In genomic region chr11:47378011-47378835, GRCh38 we compare ENCODE assay signal across 9 cellular contexts. TPM values are rescaled to one million over a fixed set of nuclear protein-coding genes. Genes with fewer than 3 reads are reported as not detected.
A peak's percentile ranks its signal among the peaks of the same experiment; 100 is the strongest.
DNase-seq lines count a peak whose midpoint lies in the region; ATAC-seq and TF ChIP-seq lines count a peak whose summit lies in the region.
"Had no signal": no experiment of that assay in that cellular context is flagged by ENCODE, and none has a peak within 500 bp of the region (broad histone marks: within the 10 kb centered on the region; RNA-seq: fewer than 3 reads in every experiment).

Gene SPI1, minus strand, starts transcription at chr11:47378547. Its CDS starts 194 bp downstream, at chr11:47378353.

- intact Hi-C loops in lower leg skin (cut with DNase I; ENCODE audit: low total_unique reads), result no loop called here

- TF ChIP-seq POLR2A in lower leg skin (IDR thresholded peaks at IDR 0.05), result no peak

- TF ChIP-seq CTCF in lower leg skin (IDR thresholded peaks at IDR 0.05) (no peak), mesothelial cell of epicardium (IDR thresholded peaks at IDR 0.05; ENCODE audit: unreplicated experiment) (no peak)

- H3K27me3 Mint-ChIP-seq in mesothelial cell of epicardium (ENCODE audit: low read depth), result no peaks in the 10 kb centered on the region

- H3K4me3 Mint-ChIP-seq in mesothelial cell of epicardium, result no peak within 1 kb of the TSS

- H3K4me3 ChIP-seq in lower leg skin (ENCODE audit: low read depth, poor library complexity, severe bottlenecking), result peak within 1 kb of the TSS; percentile 10

- H3K27ac Mint-ChIP-seq in mesothelial cell of epicardium, result no peak within 1 kb of the TSS

- DNase-seq in SKM-1 treated with dmso at 0.1 percent for 144 hours (lab: John Stamatoyannopoulos, UW; ENCODE audit: unreplicated experiment) (peak; percentile 92), lower leg skin (ENCODE audit: low spot score in 2 of 2) (peak in 1 of 2 donors; percentile 67), NCI-H1105 treated with DMSO at 0.1 percent for 48 hours (lab: John Stamatoyannopoulos, UW) (no peak), mesothelial cell of epicardium (ENCODE audit: low spot score in 2 of 2, unreplicated experiment in 2 of 2) (no peak), T-helper 9 cell (no peak), NCI-H345 treated with DMSO at 0.1 percent for 48 hours (lab: John Stamatoyannopoulos, UW; ENCODE audit: unreplicated experiment) (no peak)

- no peaks in the 10 kb centered on the region for H3K36me3 Mint-ChIP-seq in mesothelial cell of epicardium

- ATAC-seq in GM19023 (IDR thresholded peaks at IDR 0.05; ENCODE audit: unreplicated experiment), result peak; percentile 75
- peak; percentile 67 for ATAC-seq in HG03025 (IDR thresholded peaks at IDR 0.05; ENCODE audit: low FRiP score, unreplicated experiment)

- H3K4me1 Mint-ChIP-seq in mesothelial cell of epicardium, result no peaks in the 10 kb centered on the region

- 75 to 84% methylated on average over 30 of the region's 31 CpGs for WGBS in lower leg skin, 2 donors

- H3K9me3 Mint-ChIP-seq in mesothelial cell of epicardium, result no peaks in the 10 kb centered on the region

RNA-seq across cellular contexts. Expression of gene SPI1, which starts in this region (rescaled TPM):
- 10 to 100 TPM in 2 of 4 donors, 1 to 10 TPM in 2; 7.7 to 13.4 (median 10.6) TPM for total RNA-seq in lower leg skin
- 0.36 to 0.51 TPM in 2 of 3 replicates, not detected in the other for total RNA-seq in mesothelial cell of epicardium
- total RNA-seq: fibroblast of lung had no signal
